In the genomic region with DNA sequence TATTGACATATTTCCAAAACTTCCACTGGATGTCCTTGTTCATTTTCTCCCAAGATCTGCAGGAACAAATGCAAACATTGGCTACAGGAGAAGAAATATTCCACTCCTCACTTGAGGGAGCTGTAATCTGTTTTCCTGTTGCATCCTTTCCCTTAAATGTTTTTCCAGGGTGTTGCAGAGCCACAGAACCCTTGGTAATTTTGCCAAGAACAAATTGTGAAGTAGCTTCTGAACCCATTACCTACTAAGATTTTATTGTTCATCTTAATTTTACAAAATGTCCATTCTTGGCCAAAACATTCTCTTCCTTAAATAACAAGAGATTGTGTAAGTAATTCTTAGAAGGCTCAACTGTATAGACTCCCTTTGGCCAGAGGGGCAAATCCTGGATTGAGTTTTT, we compare ENCODE assay signal across 26 cellular contexts.
DNase-seq lines count a peak whose midpoint lies in the region; ATAC-seq and TF ChIP-seq lines count a peak whose summit lies in the region.
"Had no signal": no experiment of that assay in that cellular context is flagged by ENCODE, and none has a peak within 500 bp of the region (broad histone marks: within the 10 kb centered on the region; RNA-seq: fewer than 3 reads in every experiment).

No MANE protein-coding gene starts in this region.

- H4K20me1 ChIP-seq in neural progenitor cell (ENCODE audit: low read depth), result no peaks in the 10 kb centered on the region

- H3K9me3 ChIP-seq in heart right ventricle (no peaks in the 10 kb centered on the region), neural progenitor cell (ENCODE audit: low read depth) (no peaks in the 10 kb centered on the region), transverse colon (no peaks in the 10 kb centered on the region)
- H3K9me3 ChIP-seq: adrenal gland, BE2C, esophagus muscularis mucosa, prostate gland, SK-N-SH, suprapubic skin, uterus had no signal

- peaks cover 7% of the 10 kb centered on the region for H3F3A ChIP-seq in neural progenitor cell (ENCODE audit: low read depth)

- H3K4me1 Mint-ChIP-seq in neural progenitor cell, result peaks cover 8% of the 10 kb centered on the region
- peaks cover 12% of the 10 kb centered on the region for H3K4me1 Mint-ChIP-seq in mesothelial cell of epicardium

- H3K4me3 Mint-ChIP-seq in neural progenitor cell, result no peak overlapping the region
- H3K4me3 Mint-ChIP-seq in mesothelial cell of epicardium, result no peak overlapping the region
- H3K4me3 Mint-ChIP-seq: activated CD4-positive, alpha-beta T cell treated with anti-CD3 and anti-CD28 coated beads for 36 hours; activated T-cell treated with anti-CD3 and anti-CD28 coated beads, Interleukin-2, amount 50 U/mL, for 24 hours; effector memory CD8-positive, alpha-beta T cell had no signal

- no peaks in the 10 kb centered on the region for H3K27me3 ChIP-seq in heart right ventricle
- no peaks in the 10 kb centered on the region for H3K27me3 ChIP-seq in neural progenitor cell
- no peaks in the 10 kb centered on the region for H3K27me3 ChIP-seq in transverse colon
- H3K27me3 ChIP-seq: adrenal gland, BE2C, brain microvascular endothelial cell, esophagus muscularis mucosa, suprapubic skin, uterus had no signal

- H3K9ac ChIP-seq in neural progenitor cell, result no peak overlapping the region
- H3K9ac ChIP-seq: SK-N-SH had no signal

- H3K79me2 ChIP-seq in neural progenitor cell (ENCODE audit: low read depth), result no peaks in the 10 kb centered on the region

- intact Hi-C loops in heart right ventricle (cut with DNase I), result loop anchor here in 2 of 10 donors (10.0 kb wide), 1 partner anchor 60 kb away; no protein-coding TSS in a partner anchor
- intact Hi-C loops in left cardiac atrium (cut with DNase I), result no loop called here
- intact Hi-C loops in transverse colon (cut with DNase I; ENCODE audit: low total_unique reads), result no loop called here

- no peak for TF ChIP-seq EP300 in transverse colon (IDR thresholded peaks at IDR 0.05; ENCODE audit: low read depth)

- peaks cover 0 to 25% (median 10%) of the 10 kb centered on the region in 9 donors for H3K4me1 ChIP-seq in heart right ventricle
- H3K4me1 ChIP-seq in neural progenitor cell, result peaks cover 22% of the 10 kb centered on the region
- peaks cover 9 to 30% (median 13%) of the 10 kb centered on the region in 4 donors for H3K4me1 ChIP-seq in transverse colon
- H3K4me1 ChIP-seq: adrenal gland, BE2C, prostate gland, uterus had no signal

- peak in 2 of 9 donors; percentile 13 to 23 for TF ChIP-seq CTCF in heart right ventricle (IDR thresholded peaks at IDR 0.05)
- no peak for TF ChIP-seq CTCF in fibroblast of pulmonary artery (IDR thresholded peaks at IDR 0.05; ENCODE audit: low read length, missing control alignments)
- TF ChIP-seq CTCF in neural progenitor cell (IDR thresholded peaks at IDR 0.05), result no peak
- no peak for TF ChIP-seq CTCF in transverse colon (IDR thresholded peaks at IDR 0.05)
- no peak for TF ChIP-seq CTCF in mesothelial cell of epicardium (IDR thresholded peaks at IDR 0.05; ENCODE audit: unreplicated experiment)

- no peaks in the 10 kb centered on the region for H3K36me3 Mint-ChIP-seq in neural progenitor cell
- no peaks in the 10 kb centered on the region for H3K36me3 Mint-ChIP-seq in mesothelial cell of epicardium

- peak in 6 of 8 donors; percentile 51 to 90 (median 59) for ATAC-seq in heart right ventricle
- no peak for ATAC-seq in left cardiac atrium
- no peak for ATAC-seq in GM21360 (IDR thresholded peaks at IDR 0.05; ENCODE audit: unreplicated experiment)
- ATAC-seq: activated CD4-positive, alpha-beta T cell treated with anti-CD3 and anti-CD28 coated beads for 36 hours; effector memory CD8-positive, alpha-beta T cell had no signal

- H3K9me3 Mint-ChIP-seq in neural progenitor cell (no peaks in the 10 kb centered on the region), mesothelial cell of epicardium (no peaks in the 10 kb centered on the region)
- H3K9me3 Mint-ChIP-seq: activated T-cell treated with anti-CD3 and anti-CD28 coated beads, Interleukin-2, amount 50 U/mL, for 24 hours had no signal

- H3K27ac ChIP-seq in heart right ventricle, result peak overlapping the region in 4 of 10 donors; percentile 28 to 47 (median 38)
- peak overlapping the region; percentile 84 for H3K27ac ChIP-seq in neural progenitor cell
- H3K27ac ChIP-seq in transverse colon, result peak overlapping the region; percentile 54 to 78 (median 74)
- H3K27ac ChIP-seq: brain microvascular endothelial cell, esophagus muscularis mucosa, prostate gland, skin epidermis, suprapubic skin, uterus had no signal

- H3K4me3 ChIP-seq in heart right ventricle (no peak overlapping the region), fibroblast of pulmonary artery (replicated peaks; ENCODE audit: low read depth, low read length) (no peak overlapping the region), neural progenitor cell (no peak overlapping the region), transverse colon (no peak overlapping the region)
- H3K4me3 ChIP-seq: adrenal gland, esophagus muscularis mucosa, prostate gland, skin epidermis, suprapubic skin, uterus had no signal

- no peak for TF ChIP-seq POLR2A in transverse colon (IDR thresholded peaks at IDR 0.05)

- in situ Hi-C loops in transverse colon (cut with MboI; ENCODE audit: low pct_ligation_motif_present in 1 of 4, low pct_unique_long_range_greater_than_20kb in 1 of 4, low sequenced_read_pairs in 3 of 4), result no loop called here

- H2AFZ ChIP-seq in neural progenitor cell (replicated peaks), result no peak overlapping the region

- peaks cover 2% of the 10 kb centered on the region for H3K27me3 Mint-ChIP-seq in neural progenitor cell (ENCODE audit: insufficient read depth, low read depth)
- peaks cover 4% of the 10 kb centered on the region for H3K27me3 Mint-ChIP-seq in mesothelial cell of epicardium (ENCODE audit: low read depth)
- H3K27me3 Mint-ChIP-seq: activated CD4-positive, alpha-beta T cell treated with anti-CD3 and anti-CD28 coated beads for 36 hours; activated T-cell treated with anti-CD3 and anti-CD28 coated beads, Interleukin-2, amount 50 U/mL, for 24 hours; effector memory CD8-positive, alpha-beta T cell had no signal

- peak overlapping the region; percentile 47 for H3K4me2 ChIP-seq in neural progenitor cell
- H3K4me2 ChIP-seq: SK-N-SH had no signal

- DNase-seq in heart right ventricle, result no peak
- no peak for DNase-seq in left cardiac atrium
- peak; percentile 66 for DNase-seq in fibroblast of pulmonary artery (ENCODE audit: low read depth)
- DNase-seq in neural progenitor cell (ENCODE audit: low spot score), result no peak
- no peak for DNase-seq in transverse colon
- DNase-seq in NCI-H2227 (lab: John Stamatoyannopoulos, UW; ENCODE audit: unreplicated experiment), result no peak
- DNase-seq in mesothelial cell of epicardium (ENCODE audit: low spot score in 2 of 2, unreplicated experiment in 2 of 2), result no peak
- DNase-seq: activated CD4-positive, alpha-beta T cell treated with anti-CD3 and anti-CD28 coated beads for 36 hours; activated naive CD4-positive, alpha-beta T cell; activated T-cell treated with anti-CD3 and anti-CD28 coated beads, Interleukin-2, amount 50 U/mL, for 24 hours; BE2C; brain microvascular endothelial cell; DND-41; effector memory CD8-positive, alpha-beta T cell; KG1; NCI-H1436 treated with DMSO at 0.1 percent for 48 hours; RPMI8226; SK-N-SH; T-helper 2 cell; uterus had no signal

- H3K36me3 ChIP-seq in heart right ventricle (no peaks in the 10 kb centered on the region), neural progenitor cell (no peaks in the 10 kb centered on the region), transverse colon (no peaks in the 10 kb centered on the region)
- H3K36me3 ChIP-seq: adrenal gland, BE2C, brain microvascular endothelial cell, esophagus muscularis mucosa, prostate gland, suprapubic skin, uterus had no signal

- no peak overlapping the region for H3K27ac Mint-ChIP-seq in neural progenitor cell
- H3K27ac Mint-ChIP-seq in mesothelial cell of epicardium, result no peak overlapping the region
- H3K27ac Mint-ChIP-seq: activated CD4-positive, alpha-beta T cell treated with anti-CD3 and anti-CD28 coated beads for 36 hours; activated T-cell treated with anti-CD3 and anti-CD28 coated beads, Interleukin-2, amount 50 U/mL, for 24 hours; effector memory CD8-positive, alpha-beta T cell had no signal

Comparison
In these comparisons a context has a peak if more than half of its experiments do, and no peak if none do; other contexts are left out.
1. ATAC-seq: peak in heart right ventricle (6 of 8); none in left cardiac atrium (0 of 2) and GM21360 (single experiment).